Comparison of ENCODE assay signal across 17 cellular contexts in the genomic region with DNA sequence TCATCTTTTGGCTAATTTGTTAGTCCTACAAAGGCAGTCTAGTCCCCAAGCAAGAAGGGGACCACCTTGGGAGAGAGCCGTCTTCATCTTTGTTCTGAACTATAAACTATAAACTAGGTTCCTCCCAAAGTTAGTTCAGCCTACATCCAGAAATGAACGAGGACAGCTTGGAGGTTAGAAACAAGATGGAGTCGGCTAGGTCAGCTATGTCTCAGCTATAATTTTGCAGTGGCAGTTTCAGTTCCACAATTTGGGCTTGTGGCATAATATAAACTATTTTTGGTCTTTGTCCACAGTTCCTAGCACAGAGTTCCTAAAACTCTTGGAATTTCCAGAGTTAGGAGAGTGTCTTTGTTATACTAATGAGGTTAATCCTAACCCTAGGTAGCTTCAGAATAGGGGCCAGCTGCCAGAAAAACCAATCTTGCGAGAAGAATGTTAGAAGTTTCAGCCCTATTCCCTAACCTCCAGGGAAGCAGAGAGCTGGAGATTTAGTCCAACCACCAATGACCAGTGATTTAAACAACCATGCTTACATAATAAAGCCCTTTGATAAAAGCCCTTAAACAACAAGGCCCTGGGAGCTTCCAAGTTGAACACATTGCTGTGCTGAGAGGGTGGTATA.
"Had no signal": no experiment of that assay in that cellular context is flagged by ENCODE, and none has a peak within 500 bp of the region (broad histone marks: within the 10 kb centered on the region; RNA-seq: fewer than 3 reads in every experiment).

No MANE protein-coding gene starts in this region.

- H3K9me3 ChIP-seq: esophagus squamous epithelium, right atrium auricular region, thoracic aorta had no signal

- H3K4me1 ChIP-seq: breast epithelium, esophagus squamous epithelium, foreskin keratinocyte, right atrium auricular region had no signal

- H3K27me3 ChIP-seq: breast epithelium, esophagus squamous epithelium, foreskin keratinocyte, heart left ventricle, right atrium auricular region, stomach had no signal

- ATAC-seq: activated CD4-positive, CD25-positive, alpha-beta regulatory T cell treated with anti-CD3 and anti-CD28 coated beads, Interleukin-2, amount 50 U/mL, for 24 hours; activated T-cell treated with anti-CD3 and anti-CD28 coated beads, Interleukin-2, amount 50 U/mL, for 72 hours; foreskin keratinocyte; heart left ventricle; naive thymus-derived CD4-positive, alpha-beta T cell; T-helper 17 cell had no signal

- DNase-seq: activated CD4-positive, alpha-beta memory T cell treated with anti-CD3 and anti-CD28 coated beads, Interleukin-2, amount 10 ng/mL, durations not matched to agents 7 days and 5 days; activated naive CD8-positive, alpha-beta T cell treated with anti-CD3 and anti-CD28 coated beads, Interleukin-2, amount 10 ng/mL, durations not matched to agents 7 days and 5 days; activated T-cell treated with anti-CD3 and anti-CD28 coated beads, Interleukin-2, amount 50 U/mL, for 72 hours; aorta; esophagus squamous epithelium; foreskin keratinocyte; heart left ventricle; naive thymus-derived CD4-positive, alpha-beta T cell; posterior cingulate gyrus; small intestine; stomach; T-helper 17 cell had no signal

- H3K36me3 ChIP-seq: breast epithelium, esophagus squamous epithelium, heart left ventricle, right atrium auricular region, stomach, thoracic aorta had no signal

- H3K27ac ChIP-seq: breast epithelium, esophagus squamous epithelium, foreskin keratinocyte, heart left ventricle, right atrium auricular region, stomach, thoracic aorta had no signal

- H3K4me3 ChIP-seq: breast epithelium, esophagus squamous epithelium, heart left ventricle, lung, right atrium auricular region, stomach, thoracic aorta had no signal
